Comparison of ENCODE assay signal across 8 cellular contexts in the genomic region with DNA sequence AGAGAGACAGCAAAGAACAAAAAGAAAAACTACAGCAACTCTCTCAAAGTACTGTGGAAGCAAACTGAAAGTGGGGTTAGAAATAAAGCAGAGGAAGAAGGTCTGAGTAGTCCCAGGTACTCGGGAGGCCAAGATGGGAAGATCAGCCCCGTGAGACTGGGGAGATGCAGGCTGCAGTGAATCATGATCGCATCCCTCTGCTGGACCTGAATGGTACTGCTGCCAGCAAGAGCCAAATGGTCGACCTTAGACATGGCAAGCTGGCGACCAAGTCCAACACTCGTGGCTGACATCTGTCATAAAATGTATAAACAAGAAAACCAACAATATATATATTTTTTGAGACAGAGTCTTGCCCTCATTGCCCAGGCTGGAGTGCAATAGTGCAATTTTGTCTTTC. TPM values are rescaled to one million over a fixed set of nuclear protein-coding genes. Genes with fewer than 3 reads are reported as not detected.
DNase-seq lines count a peak whose midpoint lies in the region; ATAC-seq and TF ChIP-seq lines count a peak whose summit lies in the region.

No MANE protein-coding gene starts in this region.

- ATAC-seq in HG02884 (IDR thresholded peaks at IDR 0.05; ENCODE audit: unreplicated experiment): no peak
- ATAC-seq in HG03521 (IDR thresholded peaks at IDR 0.05; ENCODE audit: unreplicated experiment): no peak

- H3K4me2 ChIP-seq in GM23248 (ENCODE audit: unreplicated experiment): no peak overlapping the region

- no peaks in the 10 kb centered on the region for H3K27me3 ChIP-seq in GM23248 (replicated peaks; ENCODE audit: insufficient read depth)
- H3K27me3 ChIP-seq in iPS DF 6.9 (ENCODE audit: control insufficient read depth, insufficient read depth, low read length): no peaks in the 10 kb centered on the region

- no peaks in the 10 kb centered on the region for H3K9me3 ChIP-seq in GM23248 (ENCODE audit: low read depth)
- H3K9me3 ChIP-seq in iPS DF 6.9 (ENCODE audit: control insufficient read depth, insufficient read depth, low read length): peaks cover 1% of the 10 kb centered on the region; the same call in 1 of the 2 replicates

- no peaks in the 10 kb centered on the region for H4K20me1 ChIP-seq in GM23248 (ENCODE audit: insufficient read depth)

- no peaks in the 10 kb centered on the region for H3K4me1 ChIP-seq in GM23248 (ENCODE audit: insufficient read depth)
- H3K4me1 ChIP-seq in iPS DF 6.9 (ENCODE audit: control insufficient read depth, insufficient read depth, low read length): no peaks in the 10 kb centered on the region

- in situ Hi-C loops in GM23248 (cut with MboI): no loop called here

- H3K9ac ChIP-seq in GM23248: no peak overlapping the region

- TF ChIP-seq CTCF in AG10803 (conservative IDR thresholded peaks at IDR 0.05; ENCODE audit: low read length): peak; percentile 54

- 17 to 24% methylated on average over 6 of the region's 6 CpGs for WGBS in GM23248 (ENCODE audit: low coverage in 1 of 2, low lambda C conversion rate in 2 of 2, missing lambda C conversion rate in 2 of 2), 2 experiments
- no CpG with 5 or more reads among the region's 6 CpGs for WGBS in iPS DF 6.9 (ENCODE audit: insufficient coverage, insufficient read length)

- peak; percentile 18 for DNase-seq in AG10803 (ENCODE audit: low read depth)
- peak; percentile 58 for DNase-seq in GM23248
- peak; percentile 56 for DNase-seq in SK-N-DZ (ENCODE audit: low spot score)
- peak; percentile 27 for DNase-seq in activated naive CD8-positive, alpha-beta T cell treated with anti-CD3 and anti-CD28 coated beads, Interleukin-2, amount 50 U/mL, for 16 hours (ENCODE audit: low read depth, low spot score)
- peak; percentile 70 for DNase-seq in iPS DF 6.9 (ENCODE audit: low read depth, low spot score)
- DNase-seq in stimulated activated CD4-positive, alpha-beta T cell treated with anti-CD3 and anti-CD28 coated beads, Interleukin-4, amount 100 ng/mL, for 24 hours: peak; percentile 66

- H3K4me3 ChIP-seq in AG10803 (ENCODE audit: low read length) (no peak overlapping the region), GM23248 (no peak overlapping the region), iPS DF 6.9 (ENCODE audit: low read length) (no peak overlapping the region)

- no peaks in the 10 kb centered on the region for H3K36me3 ChIP-seq in GM23248 (ENCODE audit: low read depth)
- no peaks in the 10 kb centered on the region for H3K36me3 ChIP-seq in iPS DF 6.9 (ENCODE audit: control insufficient read depth, insufficient read depth, low read length)

- no peaks in the 10 kb centered on the region for H3K79me2 ChIP-seq in GM23248 (ENCODE audit: insufficient read depth)

- H3F3A ChIP-seq in GM23248 (ENCODE audit: insufficient read depth): no peaks in the 10 kb centered on the region

- H3K27ac ChIP-seq in GM23248 (no peak overlapping the region), iPS DF 6.9 (ENCODE audit: low read length) (no peak overlapping the region)

- no peaks in the 10 kb centered on the region for H3K9me2 ChIP-seq in GM23248 (ENCODE audit: insufficient read depth)

- no peak overlapping the region for H2AFZ ChIP-seq in GM23248

RNA-seq across cellular contexts. Expression of gene ZNF724, which starts 33.7 kb away (rescaled TPM):
- total RNA-seq in GM23248 (2014; rRNA removed; shearing (Covaris generic)): 0.76 and 4.3 TPM in 2 replicates
- 1.3 and 1.9 TPM in 2 replicates for polyA plus RNA-seq in GM23248 (2016; fragmentation: Nextera tagmentation; extraction: Ambion mirVana)
- 11.6 and 13.2 TPM in 2 replicates for polyA plus RNA-seq in SK-N-DZ (2014; cell fraction: cytosol; rRNA removed)
- 5.0 and 5.2 TPM in 2 replicates for polyA plus RNA-seq in SK-N-DZ (2014; cell fraction: nucleus; rRNA removed)

Comparison
In these comparisons a context has a peak if more than half of its experiments do, and no peak if none do; other contexts are left out.
1. DNase-seq: peak in every context shown above with its lines; median percentile 70 in iPS DF 6.9; 66 in stimulated activated CD4-positive, alpha-beta T cell treated with anti-CD3 and anti-CD28 coated beads, Interleukin-4, amount 100 ng/mL, for 24 hours; 58 in GM23248; 56 in SK-N-DZ; 27 in activated naive CD8-positive, alpha-beta T cell treated with anti-CD3 and anti-CD28 coated beads, Interleukin-2, amount 50 U/mL, for 16 hours; 18 in AG10803.